ENCODE assay signal across 29 cellular contexts in genomic region chr1:204249736-204250427, GRCh38. TPM values are rescaled to one million over a fixed set of nuclear protein-coding genes. Genes with fewer than 3 reads are reported as not detected.
"Had no signal": no experiment of that assay in that cellular context is flagged by ENCODE, and none has a peak within 500 bp of the region (broad histone marks: within the 10 kb centered on the region; RNA-seq: fewer than 3 reads in every experiment).

No MANE protein-coding gene starts in this region.

- H3K9me3 ChIP-seq: esophagus muscularis mucosa, left ventricle myocardium inferior, transverse colon, vagina had no signal

- H3K27me3 Mint-ChIP-seq: activated naive CD4-positive, alpha-beta T cell treated with anti-CD3 and anti-CD28 coated beads, Interleukin-2, amount 50 U/mL, for 24 hours; stimulated activated naive CD8-positive, alpha-beta T cell treated with anti-CD3 and anti-CD28 coated beads, Interleukin-15, amount 100 ng/mL, for 72 hours had no signal

- H3K4me1 Mint-ChIP-seq: activated B cell treated with CpG ODN at 0.5 μM for 24 hours; activated CD4-positive, alpha-beta T cell treated with anti-CD3 and anti-CD28 coated beads for 36 hours; activated naive CD4-positive, alpha-beta T cell treated with anti-CD3 and anti-CD28 coated beads, Interleukin-2, amount 50 U/mL, for 24 hours; stimulated activated effector memory CD8-positive, alpha-beta T cell treated with anti-CD3 and anti-CD28 coated beads, Interleukin-12 subunit alpha, Interleukin-12 subunit beta, amount 100 ng/mL, for 72 hours; stimulated activated naive CD8-positive, alpha-beta T cell treated with anti-CD3 and anti-CD28 coated beads, Interleukin-15, amount 100 ng/mL, for 72 hours had no signal

- H3K79me2 ChIP-seq: hepatocyte had no signal

- H3K9me3 Mint-ChIP-seq: activated B cell treated with CpG ODN at 0.5 μM for 24 hours; activated naive CD4-positive, alpha-beta T cell treated with anti-CD3 and anti-CD28 coated beads, Interleukin-2, amount 50 U/mL, for 24 hours; effector memory CD8-positive, alpha-beta T cell; natural killer cell treated with Interleukin-12 subunit alpha and Interleukin-12 subunit beta and Interleukin-15 and Interleukin-18, amount 100 ng/mL, for 72 hours; stimulated activated effector memory CD8-positive, alpha-beta T cell treated with anti-CD3 and anti-CD28 coated beads, Interleukin-12 subunit alpha, Interleukin-12 subunit beta, amount 100 ng/mL, for 72 hours; stimulated activated naive CD8-positive, alpha-beta T cell treated with anti-CD3 and anti-CD28 coated beads, Interleukin-15, amount 100 ng/mL, for 72 hours had no signal

- H3K4me2 ChIP-seq: hepatocyte had no signal

- ATAC-seq: activated CD4-positive, alpha-beta T cell treated with anti-CD3 and anti-CD28 coated beads for 36 hours; effector memory CD8-positive, alpha-beta T cell; natural killer cell treated with Interleukin-12 subunit alpha and Interleukin-12 subunit beta and Interleukin-15 and Interleukin-18, amount 100 ng/mL, for 72 hours; stimulated activated effector memory CD8-positive, alpha-beta T cell treated with anti-CD3 and anti-CD28 coated beads, Interleukin-12 subunit alpha, Interleukin-12 subunit beta, amount 100 ng/mL, for 72 hours; stimulated activated naive CD8-positive, alpha-beta T cell treated with anti-CD3 and anti-CD28 coated beads, Interleukin-15, amount 100 ng/mL, for 72 hours; T-helper 17 cell had no signal

- H3K27ac Mint-ChIP-seq: activated B cell treated with CpG ODN at 0.5 μM for 24 hours; activated CD4-positive, alpha-beta T cell treated with anti-CD3 and anti-CD28 coated beads for 36 hours; activated naive CD4-positive, alpha-beta T cell treated with anti-CD3 and anti-CD28 coated beads, Interleukin-2, amount 50 U/mL, for 24 hours; brain; effector memory CD8-positive, alpha-beta T cell; natural killer cell treated with Interleukin-12 subunit alpha and Interleukin-12 subunit beta and Interleukin-15 and Interleukin-18, amount 100 ng/mL, for 72 hours; stimulated activated effector memory CD8-positive, alpha-beta T cell treated with anti-CD3 and anti-CD28 coated beads, Interleukin-12 subunit alpha, Interleukin-12 subunit beta, amount 100 ng/mL, for 72 hours; T-helper 17 cell had no signal

- H3K4me3 ChIP-seq: esophagus muscularis mucosa, hepatocyte, left ventricle myocardium inferior, transverse colon, vagina had no signal

- H3K4me1 ChIP-seq: transverse colon, vagina had no signal

- H3K36me3 Mint-ChIP-seq: activated naive CD4-positive, alpha-beta T cell treated with anti-CD3 and anti-CD28 coated beads, Interleukin-2, amount 50 U/mL, for 24 hours; natural killer cell treated with Interleukin-12 subunit alpha and Interleukin-12 subunit beta and Interleukin-15 and Interleukin-18, amount 100 ng/mL, for 72 hours; stimulated activated effector memory CD8-positive, alpha-beta T cell treated with anti-CD3 and anti-CD28 coated beads, Interleukin-12 subunit alpha, Interleukin-12 subunit beta, amount 100 ng/mL, for 72 hours had no signal

- H3K27ac ChIP-seq: esophagus muscularis mucosa, hepatocyte, left ventricle myocardium inferior, transverse colon, vagina had no signal

- H2AFZ ChIP-seq: hepatocyte had no signal

- H3K27me3 ChIP-seq: hepatocyte, transverse colon, vagina had no signal

- DNase-seq: activated B cell treated with CpG ODN at 0.5 μM for 24 hours; activated CD4-positive, alpha-beta T cell treated with anti-CD3 and anti-CD28 coated beads for 36 hours; activated CD4-positive, alpha-beta T cell treated with anti-CD3 and anti-CD28 coated beads, Interleukin-2, amount 50 U/mL, for 48 hours; activated CD8-positive, alpha-beta memory T cell treated with anti-CD3 and anti-CD28 coated beads, Interleukin-2, amount 50 U/mL, for 48 hours; activated effector memory CD4-positive, alpha-beta T cell treated with anti-CD3 and anti-CD28 coated beads, Interleukin-2, amount 50 U/mL, for 16 hours; activated T-cell treated with anti-CD3 and anti-CD28 coated beads, Interleukin-2, amount 50 U/mL, for 48 hours; dermis blood vessel endothelial cell; effector memory CD8-positive, alpha-beta T cell; glutamatergic neuron; left ventricle myocardium inferior; mammary epithelial cell; midbrain; small intestine; stimulated activated CD4-positive, alpha-beta T cell treated with anti-CD3 and anti-CD28 coated beads, Interleukin-2, amount 100 ng/mL, for 24 hours; stimulated activated naive CD8-positive, alpha-beta T cell treated with anti-CD3 and anti-CD28 coated beads, Interleukin-15, amount 100 ng/mL, for 72 hours; T-helper 17 cell; transverse colon had no signal

- H3K4me3 Mint-ChIP-seq: activated B cell treated with CpG ODN at 0.5 μM for 24 hours; activated CD4-positive, alpha-beta T cell treated with anti-CD3 and anti-CD28 coated beads for 36 hours; activated naive CD4-positive, alpha-beta T cell treated with anti-CD3 and anti-CD28 coated beads, Interleukin-2, amount 50 U/mL, for 24 hours; brain; effector memory CD8-positive, alpha-beta T cell; natural killer cell treated with Interleukin-12 subunit alpha and Interleukin-12 subunit beta and Interleukin-15 and Interleukin-18, amount 100 ng/mL, for 72 hours; stimulated activated effector memory CD8-positive, alpha-beta T cell treated with anti-CD3 and anti-CD28 coated beads, Interleukin-12 subunit alpha, Interleukin-12 subunit beta, amount 100 ng/mL, for 72 hours; stimulated activated naive CD8-positive, alpha-beta T cell treated with anti-CD3 and anti-CD28 coated beads, Interleukin-15, amount 100 ng/mL, for 72 hours; T-helper 17 cell had no signal

- H3K36me3 ChIP-seq: vagina had no signal

RNA-seq across cellular contexts. Expression of gene GOLT1A, which starts 36.1 kb away (rescaled TPM):
- total RNA-seq: activated B cell treated with CpG ODN at 0.5 μM for 24 hours; activated CD8-positive, alpha-beta memory T cell treated with anti-CD3 and anti-CD28 coated beads for 36 hours; aorta; cardiac septum; dermis blood vessel endothelial cell; left ventricle myocardium inferior; natural killer cell treated with Interleukin-12 subunit alpha and Interleukin-12 subunit beta and Interleukin-15 and Interleukin-18, amount 100 ng/mL, for 72 hours; vagina had no signal

RNA-seq across cellular contexts. Expression of gene KISS1, which starts 53.6 kb away (rescaled TPM):
- total RNA-seq: activated B cell treated with CpG ODN at 0.5 μM for 24 hours; activated CD4-positive, alpha-beta T cell treated with anti-CD3 and anti-CD28 coated beads for 36 hours; activated CD8-positive, alpha-beta memory T cell treated with anti-CD3 and anti-CD28 coated beads for 36 hours; aorta; cardiac septum; dermis blood vessel endothelial cell; esophagus muscularis mucosa; frontal cortex; left ventricle myocardium inferior; mammary epithelial cell; natural killer cell treated with Interleukin-12 subunit alpha and Interleukin-12 subunit beta and Interleukin-15 and Interleukin-18, amount 100 ng/mL, for 72 hours; sciatic nerve; transverse colon; vagina had no signal
- polyA plus RNA-seq: mammary epithelial cell had no signal
